Comparison of ENCODE assay signal across 8 cellular contexts in the genomic region with DNA sequence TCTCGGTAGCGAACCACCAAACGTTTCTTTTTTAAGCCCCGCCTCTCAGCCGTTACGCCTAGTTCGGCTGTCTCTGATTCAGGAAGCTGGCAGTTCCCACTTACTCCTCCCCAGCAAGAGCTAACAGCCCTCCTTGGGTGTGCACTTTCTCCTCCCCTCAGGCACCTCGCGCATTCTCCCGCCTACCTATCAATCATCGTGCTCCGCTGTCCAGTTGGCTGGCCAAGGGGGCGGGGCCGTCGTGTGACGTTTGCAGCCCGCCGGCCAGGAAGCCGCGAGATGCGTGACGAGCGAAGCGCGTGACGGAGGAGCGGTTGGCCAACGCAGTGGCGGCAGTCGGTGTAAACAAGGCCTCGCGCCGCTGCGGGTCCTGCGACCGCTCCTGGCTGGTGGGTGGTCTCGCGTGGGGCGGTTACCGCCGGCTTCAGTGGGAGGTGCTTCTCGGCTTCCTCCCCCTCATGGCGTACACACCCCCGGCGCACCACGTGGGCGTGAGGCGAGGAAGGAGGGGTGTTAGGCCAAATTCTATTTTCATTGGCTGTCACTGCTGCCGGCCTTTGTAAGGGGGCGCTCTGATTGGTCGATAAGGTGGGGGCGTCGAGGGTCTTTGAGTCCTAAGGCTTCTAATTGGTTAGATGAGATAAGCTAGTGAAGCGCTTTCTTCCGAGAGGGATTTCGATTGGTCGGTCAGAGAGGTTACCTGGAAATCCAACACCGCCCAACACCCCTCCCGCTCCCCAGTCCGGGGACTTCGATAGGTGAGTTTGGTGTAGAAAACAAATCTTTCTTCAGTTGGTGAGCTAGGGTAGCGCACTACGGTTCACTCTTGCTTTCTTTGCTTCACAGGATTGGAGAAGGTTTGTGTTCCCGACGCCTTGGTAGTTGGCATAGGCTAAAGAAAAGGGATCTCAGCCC. TPM values are rescaled to one million over a fixed set of nuclear protein-coding genes. Genes with fewer than 3 reads are reported as not detected.
DNase-seq lines count a peak whose midpoint lies in the region; ATAC-seq, FAIRE-seq and TF ChIP-seq lines count a peak whose summit lies in the region.

A gene (plus strand): TSS at position 242 of the 915 bp plus-strand sequence. CDS start 818 bp downstream, outside the sequence.
A gene (minus strand): TSS at position 414 of the 915 bp plus-strand sequence. CDS start 32,101 bp downstream, outside the sequence.

- no peaks in the 10 kb centered on the region for H3K9me3 ChIP-seq in H1 (ENCODE audit: insufficient read depth in 2 of 2, low read depth in 1 of 2, low read length in 1 of 2)

- H4K20me1 ChIP-seq in H1 (replicated peaks in 1 of 2; ENCODE audit: control insufficient read depth in 1 of 2, insufficient read depth in 2 of 2, low read length in 2 of 2) = peaks cover 0 to 3% of the 10 kb centered on the region in 2 experiments

- POLR2A ChIA-PET in H1 (lab: Charles Lee; ENCODE audit: partially characterized antibody) = interaction anchor here (0.6 to 7.1 kb wide), 27 partner anchors 11 to 534 kb away, joined by 3 to 125 read pairs (median 5); a partner anchor contains a TSS

- H2AFZ ChIP-seq in H1 (ENCODE audit: low read length) = peak within 1 kb of the TSS; percentile 89

- peak; percentile 80 for ATAC-seq in GM21381 (IDR thresholded peaks at IDR 0.05; ENCODE audit: unreplicated experiment)
- peak; percentile 91 for ATAC-seq in activated CD8-positive, alpha-beta memory T cell treated with anti-CD3 and anti-CD28 coated beads, Interleukin-2, amount 10 ng/mL, durations not matched to agents 7 days and 5 days
- peak; percentile 81 for ATAC-seq in memory B cell (ENCODE audit: low read depth)

- no peaks in the 10 kb centered on the region for H3K27me3 Mint-ChIP-seq in activated CD8-positive, alpha-beta memory T cell treated with anti-CD3 and anti-CD28 coated beads, Interleukin-2, amount 10 ng/mL, durations not matched to agents 7 days and 5 days
- no peaks in the 10 kb centered on the region for H3K27me3 Mint-ChIP-seq in memory B cell

- H3K4ac ChIP-seq in H1 (replicated peaks; ENCODE audit: insufficient read length, low read depth, low read length) = peak within 1 kb of the TSS; percentile 65

- peak within 1 kb of the TSS; percentile 88 for H4K5ac ChIP-seq in H1 (ENCODE audit: insufficient read length, low read depth, low read length)

- peaks cover 9 to 25% (median 21%) of the 10 kb centered on the region in 4 experiments for H3K36me3 ChIP-seq in H1 (ENCODE audit: control insufficient read depth in 2 of 4, insufficient read depth in 4 of 4, low read length in 3 of 4)

- peak within 1 kb of the TSS; percentile 97 for H3K27ac ChIP-seq in H1 (ENCODE audit: low read depth, low read length)

- H3K36me3 Mint-ChIP-seq in activated CD8-positive, alpha-beta memory T cell treated with anti-CD3 and anti-CD28 coated beads, Interleukin-2, amount 10 ng/mL, durations not matched to agents 7 days and 5 days = peaks cover 33% of the 10 kb centered on the region
- peaks cover 18% of the 10 kb centered on the region for H3K36me3 Mint-ChIP-seq in memory B cell

- no peak within 1 kb of the TSS for H3K23ac ChIP-seq in H1 (ENCODE audit: insufficient read length)

- H3K56ac ChIP-seq in H1 (replicated peaks; ENCODE audit: insufficient read length, low read depth, low read length) = peak within 1 kb of the TSS; percentile 70

- H3K79me1 ChIP-seq in H1 (ENCODE audit: low read depth, low read length) = peaks cover 5% of the 10 kb centered on the region; the same call in 1 of the 2 replicates

- H3K27me3 ChIP-seq in H1 (replicated peaks in 1 of 4; ENCODE audit: control insufficient read depth in 3 of 4, extremely low read depth in 1 of 4, insufficient read depth in 3 of 4, low read length in 3 of 4) = no peaks in the 10 kb centered on the region

- peak within 1 kb of the TSS; percentile 76 to 97 (median 92) for H3K9ac ChIP-seq in H1 (replicated peaks in 1 of 4; ENCODE audit: extremely low read depth in 1 of 4, low read depth in 3 of 4, low read length in 3 of 4)

- peaks cover 7% of the 10 kb centered on the region for H3K23me2 ChIP-seq in H1 (ENCODE audit: low read depth, low read length)

- H3K4me2 ChIP-seq in H1 (ENCODE audit: insufficient read depth in 1 of 2, low read depth in 2 of 2, low read length in 2 of 2) = peak within 1 kb of the TSS; percentile 87 to 91

- no peak within 1 kb of the TSS; the same call in 1 of the 2 replicates for H2AK5ac ChIP-seq in H1 (ENCODE audit: low read depth, low read length)

- no peak for TF ChIP-seq RAD21 in H1 (IDR thresholded peaks at IDR 0.05 in 1 of 2, conservative IDR thresholded peaks at IDR 0.05 in 1 of 2; ENCODE audit: low read depth in 2 of 2, low read length in 2 of 2)

- TF ChIP-seq EP300 in H1 (IDR thresholded peaks at IDR 0.05; ENCODE audit: borderline replicate concordance in 1 of 2, low read depth in 2 of 2, low read length in 2 of 2) = no peak

- H2BK5ac ChIP-seq in H1 (ENCODE audit: low read depth, low read length) = peak within 1 kb of the TSS; percentile 100

- no peak within 1 kb of the TSS; the same call in 1 of the 2 replicates for H2BK20ac ChIP-seq in H1 (ENCODE audit: low read length)

- H4K8ac ChIP-seq in H1 (ENCODE audit: extremely low read depth, insufficient read depth, low read length) = peak within 1 kb of the TSS; percentile 96

- CTCF ChIA-PET in activated CD8-positive, alpha-beta memory T cell treated with anti-CD3 and anti-CD28 coated beads, Interleukin-2, amount 10 ng/mL, durations not matched to agents 7 days and 5 days (lab: Charles Lee) = interaction anchor here (0.5 to 5.3 kb wide), 26 partner anchors 9 to 1132 kb away, joined by 3 to 52 read pairs (median 4); a partner anchor contains a TSS
- CTCF ChIA-PET in H1 (lab: Charles Lee; ENCODE audit: partially characterized antibody) = interaction anchor here (0.7 to 2.7 kb wide), 18 partner anchors 15 to 484 kb away, joined by 3 to 20 read pairs (median 4); a partner anchor contains a TSS

- peak within 1 kb of the TSS; percentile 68 to 89 (median 76) for H3K4me3 ChIP-seq in H1 (ENCODE audit: extremely low read depth in 1 of 4, insufficient read depth in 2 of 4, low read depth in 3 of 4, low read length in 4 of 4)

- H3K9me3 Mint-ChIP-seq in activated CD8-positive, alpha-beta memory T cell treated with anti-CD3 and anti-CD28 coated beads, Interleukin-2, amount 10 ng/mL, durations not matched to agents 7 days and 5 days (ENCODE audit: low read depth) = no peaks in the 10 kb centered on the region
- H3K9me3 Mint-ChIP-seq in memory B cell = no peaks in the 10 kb centered on the region

- no peak within 1 kb of the TSS for H2BK120ac ChIP-seq in H1 (replicated peaks; ENCODE audit: low read depth, low read length)

- peak; percentile 45 to 75 for TF ChIP-seq POLR2A in H1 (IDR thresholded peaks at IDR 0.05; ENCODE audit: control extremely low read depth in 1 of 2, low read depth in 2 of 2, low read length in 2 of 2)

- H4K91ac ChIP-seq in H1 (replicated peaks; ENCODE audit: insufficient read length, low read length) = peak within 1 kb of the TSS; percentile 97

- peak within 1 kb of the TSS; percentile 91 for H2BK12ac ChIP-seq in H1 (ENCODE audit: low read depth, low read length)

- FAIRE-seq in HTR-8/SVneo (lab: Jason Lieb, UNC) = peak; percentile 79
- FAIRE-seq in H1 (lab: Jason Lieb, UNC) = peak; percentile 75

- peak; percentile 99 for DNase-seq in COR-L47 (lab: John Stamatoyannopoulos, UW)
- peak; percentile 93 for DNase-seq in HTR-8/SVneo (ENCODE audit: insufficient read length, low spot score)
- peak; percentile 100 for DNase-seq in NOMO-1 treated with DMSO at 0.1 percent for 48 hours (lab: John Stamatoyannopoulos, UW; ENCODE audit: unreplicated experiment)
- peak; percentile 100 for DNase-seq in activated CD8-positive, alpha-beta memory T cell treated with anti-CD3 and anti-CD28 coated beads, Interleukin-2, amount 10 ng/mL, durations not matched to agents 7 days and 5 days
- DNase-seq in H1 (ENCODE audit: low read depth in 1 of 2, low spot score in 2 of 2) = peak; percentile 96 to 99
- DNase-seq in memory B cell (ENCODE audit: low spot score in 2 of 2) = peak; percentile 98
- peak; percentile 94 for DNase-seq in stimulated activated CD8-positive, alpha-beta memory T cell treated with anti-CD3 and anti-CD28 coated beads, Interleukin-12 subunit alpha, Interleukin-12 subunit beta, amount 100 ng/mL, for 1 hour (ENCODE audit: low read depth)

- H3K79me2 ChIP-seq in H1 (ENCODE audit: control insufficient read depth in 1 of 2, insufficient read depth in 2 of 2, low read length in 2 of 2) = peaks cover 0 to 10% of the 10 kb centered on the region in 2 experiments; a peak in 2 of 4 replicates

- H3K4me1 Mint-ChIP-seq in activated CD8-positive, alpha-beta memory T cell treated with anti-CD3 and anti-CD28 coated beads, Interleukin-2, amount 10 ng/mL, durations not matched to agents 7 days and 5 days = peaks cover 30% of the 10 kb centered on the region
- H3K4me1 Mint-ChIP-seq in memory B cell = peaks cover 16% of the 10 kb centered on the region

- peak within 1 kb of the TSS; percentile 99; the same call in 1 of the 2 replicates for H2BK15ac ChIP-seq in H1 (ENCODE audit: low read length)

- H3K27ac Mint-ChIP-seq in activated CD8-positive, alpha-beta memory T cell treated with anti-CD3 and anti-CD28 coated beads, Interleukin-2, amount 10 ng/mL, durations not matched to agents 7 days and 5 days = peak within 1 kb of the TSS; percentile 100
- H3K27ac Mint-ChIP-seq in memory B cell = peak within 1 kb of the TSS; percentile 97

- peaks cover 0 to 4% (median 2%) of the 10 kb centered on the region in 4 experiments; a peak in 5 of 7 replicates for H3K4me1 ChIP-seq in H1 (replicated peaks in 1 of 4; ENCODE audit: control insufficient read depth in 3 of 4, insufficient read depth in 4 of 4, low read length in 3 of 4)

- H3K4me3 Mint-ChIP-seq in activated CD8-positive, alpha-beta memory T cell treated with anti-CD3 and anti-CD28 coated beads, Interleukin-2, amount 10 ng/mL, durations not matched to agents 7 days and 5 days = peak within 1 kb of the TSS; percentile 99
- peak within 1 kb of the TSS; percentile 99 for H3K4me3 Mint-ChIP-seq in memory B cell

- H3K14ac ChIP-seq in H1 (ENCODE audit: insufficient read length) = peak within 1 kb of the TSS; percentile 8

- 1% methylated on average over 42 of the region's 65 CpGs; no CpG with 5 or more reads in 1 of the 2 experiments for WGBS in H1 (ENCODE audit: extremely low coverage in 1 of 2, insufficient coverage in 1 of 2, insufficient read length in 1 of 2, insufficient replicate concordance in 2 of 2, low coverage in 1 of 2, low lambda C conversion rate in 2 of 2, missing lambda C conversion rate in 1 of 2), 2 experiments

- no peak for TF ChIP-seq CTCF in H1 (IDR thresholded peaks at IDR 0.05; ENCODE audit: control extremely low read depth in 1 of 3, insufficient read depth in 1 of 3, low read depth in 1 of 3, low read length in 3 of 3)

- H3K18ac ChIP-seq in H1 (ENCODE audit: extremely low read depth, low read length) = peak within 1 kb of the TSS; percentile 99

RNA-seq across cellular contexts. Expression of the first gene that starts in this region (rescaled TPM):
- total RNA-seq in activated CD8-positive, alpha-beta memory T cell treated with anti-CD3 and anti-CD28 coated beads, Interleukin-2, amount 10 ng/mL, durations not matched to agents 7 days and 5 days = 10 to 100 TPM; 86.3 to 94.4 TPM
- total RNA-seq in H1 (2021; fragmentation: NEBNext Ultra II Directional; extraction: Animal tissue kit (Norgen Biotek cat#: 25700)) = 63.6 and 67.2 TPM in 2 replicates
- polyA plus RNA-seq in H1 (2011; rRNA removed) = 60.4 and 74.6 TPM in 2 replicates
- polyA plus RNA-seq in H1 (2011; cell fraction: cytosol; rRNA removed) = 80.4 TPM
- 82.9 TPM for polyA plus RNA-seq in H1 (2011; cell fraction: nucleus; rRNA removed)
- polyA plus RNA-seq in H1 (2012, experiment 1 of 2) = 58.7 to 73.6 TPM (median 70.9 TPM) in 4 replicates
- 77.2 TPM for polyA plus RNA-seq in H1 (2012, experiment 2 of 2)
- polyA plus RNA-seq in H1 (2013, experiment 1 of 2) = 30.0 TPM
- 30.0 TPM for polyA plus RNA-seq in H1 (2013, experiment 2 of 2)
- 83.6 and 86.0 TPM in 2 replicates for polyA minus RNA-seq in H1 (2011; rRNA and poly(A)+ RNA removed)
- polyA minus RNA-seq in H1 (2011; cell fraction: cytosol; rRNA and poly(A)+ RNA removed) = 46.2 TPM
- polyA minus RNA-seq in H1 (2011; cell fraction: nucleus; rRNA and poly(A)+ RNA removed) = 55.6 TPM

RNA-seq across cellular contexts. Expression of the second gene that starts in this region (rescaled TPM):
- total RNA-seq in activated CD8-positive, alpha-beta memory T cell treated with anti-CD3 and anti-CD28 coated beads, Interleukin-2, amount 10 ng/mL, durations not matched to agents 7 days and 5 days = 1 to 10 TPM; 2.6 to 3.2 TPM
- total RNA-seq in H1 (2021; fragmentation: NEBNext Ultra II Directional; extraction: Animal tissue kit (Norgen Biotek cat#: 25700)) = 1.1 TPM in 2 replicates
- 2.1 and 2.2 TPM in 2 replicates for polyA plus RNA-seq in H1 (2011; rRNA removed)
- 1.9 TPM for polyA plus RNA-seq in H1 (2011; cell fraction: cytosol; rRNA removed)
- polyA plus RNA-seq in H1 (2011; cell fraction: nucleus; rRNA removed) = 1.8 TPM
- polyA plus RNA-seq in H1 (2012, experiment 1 of 2) = 0.39 to 1.3 TPM (median 0.65 TPM) in 4 replicates
- 1.0 TPM for polyA plus RNA-seq in H1 (2012, experiment 2 of 2)
- 1.1 TPM for polyA plus RNA-seq in H1 (2013, experiment 1 of 2)
- 1.3 TPM for polyA plus RNA-seq in H1 (2013, experiment 2 of 2)
- 0.95 and 1.5 TPM in 2 replicates for polyA minus RNA-seq in H1 (2011; rRNA and poly(A)+ RNA removed)
- 0.51 TPM for polyA minus RNA-seq in H1 (2011; cell fraction: cytosol; rRNA and poly(A)+ RNA removed)
- polyA minus RNA-seq in H1 (2011; cell fraction: nucleus; rRNA and poly(A)+ RNA removed) = 2.5 TPM

Comparison
In these comparisons a context has a peak if more than half of its experiments do, and no peak if none do; other contexts are left out.
1. Peak in every context shown above with its lines: DNase-seq, ATAC-seq, H3K4me3 ChIP-seq and H3K27ac ChIP-seq.